Comparison of ENCODE assay signal across 28 cellular contexts in the genomic region with DNA sequence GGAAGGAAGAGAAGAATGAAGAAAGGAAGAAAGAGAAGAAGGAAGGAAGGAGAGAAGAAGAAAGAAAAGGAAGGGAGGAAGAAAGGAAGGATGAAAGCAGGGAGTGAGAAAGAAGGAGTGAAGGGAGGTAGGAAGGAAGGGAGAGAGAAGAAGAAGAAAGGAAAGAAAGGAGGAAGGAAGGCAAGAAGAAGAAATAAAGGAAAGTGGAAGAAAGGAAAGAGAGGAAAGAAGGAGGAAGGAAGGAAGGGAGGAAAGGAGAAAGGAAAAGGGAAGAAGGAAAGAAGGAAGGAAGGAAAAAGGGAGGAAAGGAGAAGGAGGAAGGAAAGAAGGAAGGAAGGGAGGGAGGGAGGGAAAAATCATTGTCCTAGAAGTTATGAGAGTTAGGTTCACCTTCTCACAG.
"Had no signal": no experiment of that assay in that cellular context is flagged by ENCODE, and none has a peak within 500 bp of the region (broad histone marks: within the 10 kb centered on the region; RNA-seq: fewer than 3 reads in every experiment).

No MANE protein-coding gene starts in this region.

- ATAC-seq: activated CD4-positive, alpha-beta T cell treated with anti-CD3 and anti-CD28 coated beads for 36 hours; activated CD8-positive, alpha-beta T cell treated with anti-CD3 and anti-CD28 coated beads, Interleukin-2, amount 10 ng/mL, durations not matched to agents 7 days and 5 days; activated T-cell treated with anti-CD3 and anti-CD28 coated beads, Interleukin-2, amount 50 U/mL, for 4 hours; activated T-helper 17 cell treated with anti-CD3 and anti-CD28 coated beads, Interleukin-2, amount 50 U/mL, for 72 hours; gastroesophageal sphincter; heart right ventricle; T-helper 17 cell had no signal

- H3K27me3 Mint-ChIP-seq: activated CD4-positive, alpha-beta memory T cell treated with anti-CD3 and anti-CD28 coated beads for 36 hours; activated CD4-positive, alpha-beta T cell treated with anti-CD3 and anti-CD28 coated beads for 36 hours; activated naive CD8-positive, alpha-beta T cell; dendritic cell treated with granulocyte-macrophage colony-stimulating factor and Interleukin-4, amounts not matched to agents 40 ng/mL and 50 ng/mL, for 4 days had no signal

- H3K36me3 ChIP-seq: brain microvascular endothelial cell, esophagus muscularis mucosa, gastroesophageal sphincter, heart right ventricle had no signal

- H3K9me3 ChIP-seq: esophagus muscularis mucosa had no signal

- H3K4me3 Mint-ChIP-seq: activated CD4-positive, alpha-beta memory T cell treated with anti-CD3 and anti-CD28 coated beads for 36 hours; activated CD4-positive, alpha-beta T cell treated with anti-CD3 and anti-CD28 coated beads for 36 hours; activated CD4-positive, alpha-beta T cell treated with anti-CD3 and anti-CD28 coated beads, Interleukin-2, amount 10 ng/mL, durations not matched to agents 24 days and 14 days; activated CD8-positive, alpha-beta T cell treated with anti-CD3 and anti-CD28 coated beads, Interleukin-2, amount 10 ng/mL, durations not matched to agents 7 days and 5 days; activated naive CD8-positive, alpha-beta T cell; activated T-cell treated with anti-CD3 and anti-CD28 coated beads, Interleukin-2, amount 50 U/mL, for 4 hours; activated T-helper 17 cell treated with anti-CD3 and anti-CD28 coated beads, Interleukin-2, amount 50 U/mL, for 72 hours; central memory CD8-positive, alpha-beta T cell; dendritic cell treated with granulocyte-macrophage colony-stimulating factor and Interleukin-4, amounts not matched to agents 40 ng/mL and 50 ng/mL, for 4 days; endodermal cell; T-helper 17 cell; T-helper 2 cell treated with Interferon-gamma antibody and Interleukin-4, amounts not matched to agents 5 μg/mL and 100 μg/mL, for 36 hours had no signal

- H3K27me3 ChIP-seq: brain microvascular endothelial cell had no signal

- H3K4me1 ChIP-seq: esophagus muscularis mucosa, gastroesophageal sphincter, heart right ventricle had no signal

- H3K4me3 ChIP-seq: coronary artery, dorsolateral prefrontal cortex, esophagus muscularis mucosa, gastroesophageal sphincter, heart right ventricle had no signal

- DNase-seq: activated CD4-positive, alpha-beta memory T cell treated with anti-CD3 and anti-CD28 coated beads for 36 hours; activated CD4-positive, alpha-beta T cell treated with anti-CD3 and anti-CD28 coated beads for 36 hours; activated CD4-positive, alpha-beta T cell treated with anti-CD3 and anti-CD28 coated beads, Interleukin-2, amount 10 ng/mL, durations not matched to agents 24 days and 14 days; activated CD4-positive, CD25-positive, alpha-beta regulatory T cell; activated CD4-positive, CD25-positive, alpha-beta regulatory T cell treated with anti-CD3 and anti-CD28 coated beads, Interleukin-2, amount 50 U/mL, for 72 hours; activated CD8-positive, alpha-beta T cell treated with anti-CD3 and anti-CD28 coated beads, Interleukin-2, amount 10 ng/mL, durations not matched to agents 7 days and 5 days; activated effector memory CD4-positive, alpha-beta T cell treated with Interleukin-2 at 50 U/mL for 16 hours; activated gamma-delta T cell treated with Interleukin-2 at 50 U/mL for 16 hours; activated naive CD4-positive, alpha-beta T cell treated with anti-CD3 and anti-CD28 coated beads, Interleukin-2, amount 50 U/mL, for 16 hours; activated naive CD4-positive, alpha-beta T cell treated with Interleukin-2 at 50 U/mL for 16 hours; activated T-cell treated with anti-CD3 and anti-CD28 coated beads, Interleukin-2, amount 50 U/mL, for 4 hours; brain microvascular endothelial cell; dorsolateral prefrontal cortex; effector memory CD4-positive, alpha-beta T cell; endodermal cell; foreskin melanocyte; heart right ventricle; T-helper 1 cell; T-helper 17 cell; T1000 had no signal

- H3K27ac ChIP-seq: brain microvascular endothelial cell, coronary artery, dorsolateral prefrontal cortex, esophagus muscularis mucosa, gastroesophageal sphincter, heart right ventricle had no signal

- H3K27ac Mint-ChIP-seq: activated CD4-positive, alpha-beta memory T cell treated with anti-CD3 and anti-CD28 coated beads for 36 hours; activated CD4-positive, alpha-beta T cell treated with anti-CD3 and anti-CD28 coated beads for 36 hours; activated CD4-positive, alpha-beta T cell treated with anti-CD3 and anti-CD28 coated beads, Interleukin-2, amount 10 ng/mL, durations not matched to agents 24 days and 14 days; activated CD8-positive, alpha-beta T cell treated with anti-CD3 and anti-CD28 coated beads, Interleukin-2, amount 10 ng/mL, durations not matched to agents 7 days and 5 days; activated naive CD8-positive, alpha-beta T cell; activated T-helper 17 cell treated with anti-CD3 and anti-CD28 coated beads, Interleukin-2, amount 50 U/mL, for 72 hours; dendritic cell treated with granulocyte-macrophage colony-stimulating factor and Interleukin-4, amounts not matched to agents 40 ng/mL and 50 ng/mL, for 4 days; endodermal cell; T-helper 17 cell; T-helper 2 cell treated with Interferon-gamma antibody and Interleukin-4, amounts not matched to agents 5 μg/mL and 100 μg/mL, for 36 hours had no signal

- H3K4me1 Mint-ChIP-seq: activated CD4-positive, alpha-beta T cell treated with anti-CD3 and anti-CD28 coated beads for 36 hours; activated T-helper 17 cell treated with anti-CD3 and anti-CD28 coated beads, Interleukin-2, amount 50 U/mL, for 72 hours; central memory CD8-positive, alpha-beta T cell; T-helper 17 cell had no signal
